ENCODE assay signal across 24 cellular contexts in the genomic region with DNA sequence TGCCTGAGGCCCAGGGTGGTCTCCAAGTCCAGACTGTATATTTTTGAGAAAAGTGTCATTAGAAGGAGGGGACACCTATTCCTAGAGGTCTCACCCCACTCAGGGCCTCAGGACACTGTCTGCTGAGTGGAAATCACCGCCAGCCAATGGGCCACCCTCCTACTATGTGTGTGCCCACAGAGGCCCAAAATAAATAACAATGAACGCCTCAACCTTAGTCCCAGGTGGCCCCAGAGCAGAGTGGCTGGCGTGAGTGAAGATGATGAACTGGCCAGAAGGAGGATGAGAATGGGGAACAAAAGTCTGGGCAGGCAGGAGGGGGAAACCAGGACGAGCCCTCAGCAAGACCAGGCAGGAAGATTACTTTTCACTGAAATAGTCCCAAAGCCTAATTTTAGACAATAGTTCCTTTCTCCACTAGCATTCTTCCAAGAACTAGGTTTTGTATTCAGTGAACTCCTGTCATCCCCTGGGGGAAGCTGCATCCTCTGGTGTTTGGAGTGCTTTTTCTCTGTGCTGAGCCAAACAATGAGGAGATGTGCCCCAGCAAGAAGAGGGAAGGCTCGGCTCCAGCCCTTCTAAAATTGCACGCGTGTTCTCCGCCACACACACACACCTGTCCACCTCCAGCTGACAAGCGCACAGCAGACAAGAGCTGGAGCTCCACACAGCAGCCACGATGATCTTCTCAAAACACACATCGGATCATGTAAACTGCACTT.
DNase-seq lines count a peak whose midpoint lies in the region; ATAC-seq and TF ChIP-seq lines count a peak whose summit lies in the region.
"Had no signal": no experiment of that assay in that cellular context is flagged by ENCODE, and none has a peak within 500 bp of the region (broad histone marks: within the 10 kb centered on the region; RNA-seq: fewer than 3 reads in every experiment).

No MANE protein-coding gene starts in this region.

- H3K27me3 Mint-ChIP-seq in activated CD8-positive, alpha-beta memory T cell treated with anti-CD3 and anti-CD28 coated beads, Interleukin-2, amount 10 ng/mL, durations not matched to agents 7 days and 5 days: peaks cover 5% of the 10 kb centered on the region

- CTCF ChIA-PET in activated CD8-positive, alpha-beta memory T cell treated with anti-CD3 and anti-CD28 coated beads, Interleukin-2, amount 10 ng/mL, durations not matched to agents 7 days and 5 days (lab: Charles Lee): interaction anchor here (1.4 kb wide), 1 partner anchor 15 kb away, joined by 3 read pairs; no protein-coding TSS in a partner anchor

- H3K4me3 Mint-ChIP-seq in activated CD8-positive, alpha-beta memory T cell treated with anti-CD3 and anti-CD28 coated beads, Interleukin-2, amount 10 ng/mL, durations not matched to agents 7 days and 5 days: no peak overlapping the region
- H3K4me3 Mint-ChIP-seq: activated CD4-positive, alpha-beta T cell treated with anti-CD3 and anti-CD28 coated beads, Interleukin-2, amount 10 ng/mL, durations not matched to agents 7 days and 5 days; activated naive CD4-positive, alpha-beta T cell treated with anti-CD3 and anti-CD28 coated beads, Interleukin-2, amount 10 ng/mL, durations not matched to agents 7 days and 5 days; activated T-cell treated with anti-CD3 and anti-CD28 coated beads, Interleukin-2, amount 50 U/mL, for 72 hours; central memory CD8-positive, alpha-beta T cell; naive thymus-derived CD8-positive, alpha-beta T cell had no signal

- peak overlapping the region; percentile 13 to 96 (median 85) for H3K27ac ChIP-seq in heart left ventricle
- peak overlapping the region; percentile 31 to 95 (median 84) for H3K27ac ChIP-seq in heart right ventricle
- peak overlapping the region; percentile 21 for H3K27ac ChIP-seq in rectal smooth muscle tissue (ENCODE audit: low read depth, low read length)
- H3K27ac ChIP-seq: SJSA1 had no signal

- DNase-seq in heart left ventricle (peak in 1 of 5 donors; percentile 21), Right ventricle myocardium superior (no peak), heart right ventricle (no peak), HuH-7.5 (ENCODE audit: low spot score) (no peak), NCI-H2196 (lab: John Stamatoyannopoulos, UW; ENCODE audit: unreplicated experiment) (no peak), T-helper 9 cell (no peak)
- DNase-seq in activated CD8-positive, alpha-beta memory T cell treated with anti-CD3 and anti-CD28 coated beads, Interleukin-2, amount 10 ng/mL, durations not matched to agents 7 days and 5 days: no peak
- DNase-seq: activated CD4-positive, alpha-beta T cell treated with anti-CD3 and anti-CD28 coated beads, Interleukin-2, amount 10 ng/mL, durations not matched to agents 7 days and 5 days; activated naive CD4-positive, alpha-beta T cell treated with anti-CD3 and anti-CD28 coated beads, Interleukin-2, amount 10 ng/mL, durations not matched to agents 7 days and 5 days; activated T-cell treated with anti-CD3 and anti-CD28 coated beads, Interleukin-2, amount 50 U/mL, for 72 hours; Calu3; GOT3; left colon; MG63; NCI-H2081 treated with DMSO at 0.1 percent for 48 hours; NCI-H524 treated with DMSO at 0.1 percent for 48 hours; stimulated activated CD8-positive, alpha-beta memory T cell treated with anti-CD3 and anti-CD28 coated beads, Interleukin-4, amount 100 ng/mL, for 48 hours; T-helper 2 cell had no signal

- H3K4me1 ChIP-seq in heart left ventricle (peaks cover 13 to 99% (median 60%) of the 10 kb centered on the region in 12 donors), heart right ventricle (peaks cover 15 to 97% (median 78%) of the 10 kb centered on the region in 9 donors), rectal smooth muscle tissue (ENCODE audit: control insufficient read depth, insufficient read depth, low read length) (peaks cover 65% of the 10 kb centered on the region)
- H3K4me1 ChIP-seq: SJSA1 had no signal

- TF ChIP-seq CTCF in heart left ventricle (IDR thresholded peaks at IDR 0.05) (no peak), heart right ventricle (IDR thresholded peaks at IDR 0.05) (no peak)

- no peaks in the 10 kb centered on the region for H3K9me3 ChIP-seq in heart left ventricle
- no peaks in the 10 kb centered on the region for H3K9me3 ChIP-seq in heart right ventricle
- H3K9me3 ChIP-seq: MG63, SJSA1 had no signal

- H3K9ac ChIP-seq in rectal smooth muscle tissue (ENCODE audit: low read length): no peak overlapping the region

- H3K9me3 Mint-ChIP-seq in activated CD8-positive, alpha-beta memory T cell treated with anti-CD3 and anti-CD28 coated beads, Interleukin-2, amount 10 ng/mL, durations not matched to agents 7 days and 5 days (ENCODE audit: low read depth): no peaks in the 10 kb centered on the region
- H3K9me3 Mint-ChIP-seq: activated CD4-positive, alpha-beta T cell treated with anti-CD3 and anti-CD28 coated beads, Interleukin-2, amount 10 ng/mL, durations not matched to agents 7 days and 5 days; activated naive CD4-positive, alpha-beta T cell treated with anti-CD3 and anti-CD28 coated beads, Interleukin-2, amount 10 ng/mL, durations not matched to agents 7 days and 5 days; activated T-cell treated with anti-CD3 and anti-CD28 coated beads, Interleukin-2, amount 50 U/mL, for 72 hours; central memory CD8-positive, alpha-beta T cell; naive thymus-derived CD8-positive, alpha-beta T cell had no signal

- H3K4me1 Mint-ChIP-seq in activated CD8-positive, alpha-beta memory T cell treated with anti-CD3 and anti-CD28 coated beads, Interleukin-2, amount 10 ng/mL, durations not matched to agents 7 days and 5 days: no peaks in the 10 kb centered on the region
- H3K4me1 Mint-ChIP-seq: activated CD4-positive, alpha-beta T cell treated with anti-CD3 and anti-CD28 coated beads, Interleukin-2, amount 10 ng/mL, durations not matched to agents 7 days and 5 days; activated naive CD4-positive, alpha-beta T cell treated with anti-CD3 and anti-CD28 coated beads, Interleukin-2, amount 10 ng/mL, durations not matched to agents 7 days and 5 days; central memory CD8-positive, alpha-beta T cell; naive thymus-derived CD8-positive, alpha-beta T cell had no signal

- WGBS in heart left ventricle, 4 donors: 23 to 29% (median 26%) methylated on average over 11 of the region's 11 CpGs
- 24 to 29% methylated on average over 11 of the region's 11 CpGs for WGBS in heart right ventricle, 2 donors

- no peaks in the 10 kb centered on the region for H3K36me3 ChIP-seq in heart left ventricle
- H3K36me3 ChIP-seq in heart right ventricle: no peaks in the 10 kb centered on the region
- H3K36me3 ChIP-seq in rectal smooth muscle tissue (ENCODE audit: control insufficient read depth, insufficient read depth, low read length): no peaks in the 10 kb centered on the region
- H3K36me3 ChIP-seq: MG63, SJSA1 had no signal

- H3K27ac Mint-ChIP-seq in activated CD8-positive, alpha-beta memory T cell treated with anti-CD3 and anti-CD28 coated beads, Interleukin-2, amount 10 ng/mL, durations not matched to agents 7 days and 5 days: no peak overlapping the region
- H3K27ac Mint-ChIP-seq: activated CD4-positive, alpha-beta T cell treated with anti-CD3 and anti-CD28 coated beads, Interleukin-2, amount 10 ng/mL, durations not matched to agents 7 days and 5 days; activated naive CD4-positive, alpha-beta T cell treated with anti-CD3 and anti-CD28 coated beads, Interleukin-2, amount 10 ng/mL, durations not matched to agents 7 days and 5 days; activated T-cell treated with anti-CD3 and anti-CD28 coated beads, Interleukin-2, amount 50 U/mL, for 72 hours; naive thymus-derived CD8-positive, alpha-beta T cell had no signal

- intact Hi-C loops in heart left ventricle (cut with DNase I): loop anchor here in 2 of 10 donors (5.0 to 10.0 kb wide), 2 partner anchors 34 to 68 kb away; a partner anchor contains a TSS
- intact Hi-C loops in Right ventricle myocardium superior (cut with DNase I): no loop called here
- intact Hi-C loops in heart right ventricle (cut with DNase I): loop anchor here in 1 of 10 donors (5.0 kb wide), 1 partner anchor 34 kb away; no protein-coding TSS in a partner anchor

- H3K27me3 ChIP-seq in heart left ventricle (no peaks in the 10 kb centered on the region), heart right ventricle (no peaks in the 10 kb centered on the region), rectal smooth muscle tissue (ENCODE audit: control insufficient read depth, insufficient read depth, low read length) (no peaks in the 10 kb centered on the region)
- H3K27me3 ChIP-seq: MG63, SJSA1 had no signal

- no peak for TF ChIP-seq POLR2A in heart left ventricle (IDR thresholded peaks at IDR 0.05)

- ATAC-seq in heart left ventricle (no peak), Right ventricle myocardium superior (ENCODE audit: poor library complexity) (no peak), heart right ventricle (no peak)
- ATAC-seq in activated CD8-positive, alpha-beta memory T cell treated with anti-CD3 and anti-CD28 coated beads, Interleukin-2, amount 10 ng/mL, durations not matched to agents 7 days and 5 days: no peak
- ATAC-seq: activated T-cell treated with anti-CD3 and anti-CD28 coated beads, Interleukin-2, amount 50 U/mL, for 72 hours; GM12878; K562; left colon; naive thymus-derived CD8-positive, alpha-beta T cell had no signal

- no peaks in the 10 kb centered on the region for H3K36me3 Mint-ChIP-seq in activated CD8-positive, alpha-beta memory T cell treated with anti-CD3 and anti-CD28 coated beads, Interleukin-2, amount 10 ng/mL, durations not matched to agents 7 days and 5 days
- H3K36me3 Mint-ChIP-seq: activated naive CD4-positive, alpha-beta T cell treated with anti-CD3 and anti-CD28 coated beads, Interleukin-2, amount 10 ng/mL, durations not matched to agents 7 days and 5 days; naive thymus-derived CD8-positive, alpha-beta T cell had no signal

- no peak overlapping the region for H3K4me3 ChIP-seq in heart left ventricle
- no peak overlapping the region for H3K4me3 ChIP-seq in heart right ventricle
- no peak overlapping the region for H3K4me3 ChIP-seq in rectal smooth muscle tissue (ENCODE audit: low read length)
- H3K4me3 ChIP-seq: GM12878, K562, MG63, SJSA1 had no signal

Comparison
In these comparisons a context has a peak if more than half of its experiments do, and no peak if none do; other contexts are left out.
1. H3K27ac ChIP-seq: peak in every context shown above with its lines; median percentile 85 in heart left ventricle; 84 in heart right ventricle; 21 in rectal smooth muscle tissue.